In the genomic region with DNA sequence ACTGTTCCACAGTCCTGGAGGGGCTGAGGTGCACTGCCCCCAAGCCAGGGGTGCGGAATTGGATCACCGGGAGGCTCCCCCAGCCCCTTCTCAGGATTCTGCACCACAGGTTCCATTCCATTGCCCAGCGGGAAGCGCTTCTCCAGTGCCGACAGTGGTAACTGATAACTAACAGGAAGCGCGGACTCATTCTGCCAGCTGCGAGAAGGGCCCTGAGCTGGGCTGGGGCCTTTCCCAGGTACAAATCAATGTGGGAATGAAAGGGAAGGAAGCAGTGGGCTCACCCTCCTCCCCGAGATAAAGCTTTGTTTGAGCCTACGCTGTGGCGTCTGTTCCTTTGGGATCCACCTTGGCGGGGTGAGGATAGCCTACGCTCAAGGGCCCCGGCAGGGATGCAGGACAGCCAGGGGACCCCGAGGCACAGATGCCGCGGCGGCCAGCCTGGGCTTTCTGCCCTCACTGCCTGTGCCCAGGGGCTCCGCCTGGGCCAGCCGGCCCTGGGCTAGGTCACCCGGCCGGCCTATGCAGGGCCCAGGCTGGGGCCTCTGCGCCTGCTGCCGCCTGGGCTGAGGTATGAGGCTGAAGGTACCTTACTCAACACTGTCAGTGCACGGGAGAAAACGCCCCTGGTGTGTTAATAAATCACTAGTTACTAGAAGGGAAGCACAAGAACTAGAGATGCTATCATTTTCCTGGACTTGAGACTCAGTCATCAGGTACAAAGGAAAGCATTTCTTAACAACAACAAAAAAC, we compare ENCODE assay signal across 23 cellular contexts. TPM values are rescaled to one million over a fixed set of nuclear protein-coding genes. Genes with fewer than 3 reads are reported as not detected.
"Had no signal": no experiment of that assay in that cellular context is flagged by ENCODE, and none has a peak within 500 bp of the region (broad histone marks: within the 10 kb centered on the region; RNA-seq: fewer than 3 reads in every experiment).

No MANE protein-coding gene starts in this region.

- H3K27ac ChIP-seq: cardiac muscle cell, parathyroid adenoma, suprapubic skin, transverse colon, vagina had no signal

- H3K9ac ChIP-seq: parathyroid adenoma had no signal

- H3K4me3 ChIP-seq: cardiac muscle cell, suprapubic skin, transverse colon, vagina had no signal

- DNase-seq: activated CD4-positive, alpha-beta memory T cell treated with anti-CD3 and anti-CD28 coated beads, Interleukin-2, amount 10 ng/mL, durations not matched to agents 7 days and 5 days; activated CD4-positive, alpha-beta T cell treated with anti-CD3 and anti-CD28 coated beads for 48 hours; activated effector memory CD4-positive, alpha-beta T cell treated with Interleukin-2 at 50 U/mL for 16 hours; activated naive CD4-positive, alpha-beta T cell treated with anti-CD3 and anti-CD28 coated beads for 36 hours; activated naive CD8-positive, alpha-beta T cell treated with anti-CD3 and anti-CD28 coated beads, Interleukin-2, amount 10 ng/mL, durations not matched to agents 7 days and 5 days; activated T-cell treated with anti-CD3 and anti-CD28 coated beads, Interleukin-2, amount 50 U/mL, for 72 hours; amniotic stem cell; effector CD4-positive, alpha-beta T cell; foreskin melanocyte; midbrain; right cardiac atrium; stimulated activated CD4-positive, alpha-beta T cell treated with anti-CD3 and anti-CD28 coated beads, Interleukin-12 subunit alpha, Interleukin-12 subunit beta, amount 100 ng/mL, for 4 hours; stimulated activated CD4-positive, alpha-beta T cell treated with anti-CD3 and anti-CD28 coated beads, Interleukin-4, amount 100 ng/mL, for 4 hours; T-helper 17 cell; transverse colon had no signal

- H2AFZ ChIP-seq: parathyroid adenoma had no signal

- H3K27me3 ChIP-seq: vagina had no signal

- H3K36me3 ChIP-seq: cardiac muscle cell, suprapubic skin, transverse colon, vagina had no signal

- H3K4me1 ChIP-seq: parathyroid adenoma, suprapubic skin, transverse colon, vagina had no signal

- ATAC-seq: activated T-cell treated with anti-CD3 and anti-CD28 coated beads, Interleukin-2, amount 50 U/mL, for 72 hours; right cardiac atrium; T-helper 17 cell had no signal

- H3K9me3 ChIP-seq: suprapubic skin, transverse colon, vagina had no signal

- H3K79me2 ChIP-seq: parathyroid adenoma had no signal

RNA-seq across cellular contexts. Expression of a gene that starts 39.4 kb away (rescaled TPM):
- total RNA-seq: activated CD4-positive, alpha-beta memory T cell treated with anti-CD3 and anti-CD28 coated beads, Interleukin-2, amount 10 ng/mL, durations not matched to agents 7 days and 5 days; activated naive CD4-positive, alpha-beta T cell treated with anti-CD3 and anti-CD28 coated beads for 36 hours; activated naive CD8-positive, alpha-beta T cell treated with anti-CD3 and anti-CD28 coated beads, Interleukin-2, amount 10 ng/mL, durations not matched to agents 7 days and 5 days; activated T-cell treated with anti-CD3 and anti-CD28 coated beads, Interleukin-2, amount 50 U/mL, for 72 hours; cardiac muscle cell; pulmonary artery endothelial cell; T-helper 17 cell; transverse colon had no signal
- polyA plus RNA-seq: cardiac muscle cell, liver had no signal

RNA-seq across cellular contexts. Expression of a gene that starts 49.0 kb away (rescaled TPM):
- total RNA-seq: activated CD4-positive, alpha-beta memory T cell treated with anti-CD3 and anti-CD28 coated beads, Interleukin-2, amount 10 ng/mL, durations not matched to agents 7 days and 5 days; activated naive CD4-positive, alpha-beta T cell treated with anti-CD3 and anti-CD28 coated beads for 36 hours; activated naive CD8-positive, alpha-beta T cell treated with anti-CD3 and anti-CD28 coated beads, Interleukin-2, amount 10 ng/mL, durations not matched to agents 7 days and 5 days; activated T-cell treated with anti-CD3 and anti-CD28 coated beads, Interleukin-2, amount 50 U/mL, for 72 hours; chondrocyte; liver; pulmonary artery endothelial cell; right cardiac atrium; suprapubic skin; T-helper 17 cell; transverse colon; vagina had no signal
- polyA plus RNA-seq: cardiac muscle cell, esophagus, liver, right cardiac atrium had no signal
